Comparison of ENCODE assay signal across 1 cellular context in genomic region chr6:14144678-14145113, GRCh38.
TF ChIP-seq lines count a peak whose summit lies in the region.

No MANE protein-coding gene starts in this region.

TF ChIP-seq in WTC11, 78 proteins besides CTCF, POLR2A, EP300 and RAD21 (continued from another document):
- TF ChIP-seq MAX (CRISPR knock-in tag; IDR thresholded peaks at IDR 0.05): no peak
- no peak for TF ChIP-seq GABPB1 (CRISPR knock-in tag; IDR thresholded peaks at IDR 0.05)
- TF ChIP-seq TP53 (CRISPR knock-in tag; IDR thresholded peaks at IDR 0.05): no peak
- peak; percentile 63; the same call in 1 of the 2 replicates for TF ChIP-seq ETV6 (CRISPR knock-in tag; IDR thresholded peaks at IDR 0.05)
- no peak for TF ChIP-seq ZBTB43 (CRISPR knock-in tag; IDR thresholded peaks at IDR 0.05)
- TF ChIP-seq JUN (CRISPR knock-in tag; IDR thresholded peaks at IDR 0.05): no peak
- no peak for TF ChIP-seq NFE2L1 (CRISPR knock-in tag; IDR thresholded peaks at IDR 0.05)
- TF ChIP-seq FOXK1 (CRISPR knock-in tag; IDR thresholded peaks at IDR 0.05): 0 out of 2 replicates have a peak, but pooled peaks have one; percentile 19
- TF ChIP-seq FOXP1 (CRISPR knock-in tag; IDR thresholded peaks at IDR 0.05; ENCODE audit: borderline replicate concordance): no peak
- no peak for TF ChIP-seq SMAD3 (CRISPR knock-in tag; IDR thresholded peaks at IDR 0.05; ENCODE audit: borderline replicate concordance)
- no peak for TF ChIP-seq ZNF219 (CRISPR knock-in tag; IDR thresholded peaks at IDR 0.05; ENCODE audit: borderline replicate concordance)
- TF ChIP-seq KAT7 (CRISPR knock-in tag; IDR thresholded peaks at IDR 0.05; ENCODE audit: borderline replicate concordance): 0 out of 2 replicates have a peak, but pooled peaks have one; percentile 36
- no peak for TF ChIP-seq USF1 (CRISPR knock-in tag; IDR thresholded peaks at IDR 0.05)
- no peak for TF ChIP-seq NR1H2 (CRISPR knock-in tag; IDR thresholded peaks at IDR 0.05)
- TF ChIP-seq CREM (CRISPR knock-in tag; IDR thresholded peaks at IDR 0.05): no peak
- TF ChIP-seq FOXP4 (CRISPR knock-in tag; IDR thresholded peaks at IDR 0.05): no peak
- 0 out of 2 replicates have a peak, but pooled peaks have one; percentile 41 for TF ChIP-seq ZNF532 (CRISPR knock-in tag; IDR thresholded peaks at IDR 0.05; ENCODE audit: borderline replicate concordance)
- no peak for TF ChIP-seq OVOL2 (CRISPR knock-in tag; IDR thresholded peaks at IDR 0.05; ENCODE audit: borderline replicate concordance)
- no peak for TF ChIP-seq GRHL2 (CRISPR knock-in tag; IDR thresholded peaks at IDR 0.05; ENCODE audit: insufficient replicate concordance, severe bottlenecking)
- no peak for TF ChIP-seq IRF2 (CRISPR knock-in tag; IDR thresholded peaks at IDR 0.05; ENCODE audit: borderline replicate concordance, low read depth)
- TF ChIP-seq EMX1 (CRISPR knock-in tag; IDR thresholded peaks at IDR 0.05): no peak
- peak; percentile 51; the same call in 1 of the 2 replicates for TF ChIP-seq ZNF121 (CRISPR knock-in tag; IDR thresholded peaks at IDR 0.05)
- TF ChIP-seq GTF2I (CRISPR knock-in tag; conservative IDR thresholded peaks at IDR 0.05): no peak
- TF ChIP-seq ZSCAN18 (CRISPR knock-in tag; IDR thresholded peaks at IDR 0.05): no peak
- no peak for TF ChIP-seq TCF7 (CRISPR knock-in tag; IDR thresholded peaks at IDR 0.05; ENCODE audit: low read depth)
